ENCODE assay signal across 24 cellular contexts in genomic region chr10:88819290-88819689, GRCh38. TPM values are rescaled to one million over a fixed set of nuclear protein-coding genes. Genes with fewer than 3 reads are reported as not detected.
"Had no signal": no experiment of that assay in that cellular context is flagged by ENCODE, and none has a peak within 500 bp of the region (broad histone marks: within the 10 kb centered on the region; RNA-seq: fewer than 3 reads in every experiment).

No MANE protein-coding gene starts in this region.

- H3K36me3 ChIP-seq: gastrocnemius medialis, heart left ventricle, lower lobe of right lung, thoracic aorta had no signal

- H3K27ac ChIP-seq: esophagus squamous epithelium, gastrocnemius medialis, heart left ventricle, lower lobe of right lung, psoas muscle, spleen, thoracic aorta had no signal

- H3K4me1 ChIP-seq: gastrocnemius medialis, heart left ventricle, lower lobe of right lung, psoas muscle had no signal

- ATAC-seq: gastrocnemius medialis; heart left ventricle; left colon; lower lobe of right lung; psoas muscle; sciatic nerve; stimulated activated naive CD8-positive, alpha-beta T cell treated with anti-CD3 and anti-CD28 coated beads, Interleukin-15, amount 100 ng/mL, for 72 hours; WTC11 had no signal

- H3K27ac Mint-ChIP-seq: activated CD4-positive, alpha-beta memory T cell treated with anti-CD3 and anti-CD28 coated beads, Interleukin-2, amount 10 ng/mL, durations not matched to agents 7 days and 5 days; activated naive CD8-positive, alpha-beta T cell treated with anti-CD3 and anti-CD28 coated beads, Interleukin-2, amount 10 ng/mL, durations not matched to agents 7 days and 5 days; WTC11 had no signal

- H3K9me3 ChIP-seq: esophagus squamous epithelium, gastrocnemius medialis, heart left ventricle, lower lobe of right lung, psoas muscle, spleen, thoracic aorta had no signal

- H3K27me3 ChIP-seq: esophagus squamous epithelium, gastrocnemius medialis, heart left ventricle, spleen had no signal

- H3K9me3 Mint-ChIP-seq: activated CD4-positive, alpha-beta memory T cell treated with anti-CD3 and anti-CD28 coated beads, Interleukin-2, amount 10 ng/mL, durations not matched to agents 7 days and 5 days; activated naive CD8-positive, alpha-beta T cell treated with anti-CD3 and anti-CD28 coated beads, Interleukin-2, amount 10 ng/mL, durations not matched to agents 7 days and 5 days; neural crest cell; WTC11 had no signal

- FAIRE-seq: endothelial cell of umbilical vein, TTC549 had no signal

- H3K4me3 Mint-ChIP-seq: activated CD4-positive, alpha-beta memory T cell treated with anti-CD3 and anti-CD28 coated beads, Interleukin-2, amount 10 ng/mL, durations not matched to agents 7 days and 5 days; activated naive CD8-positive, alpha-beta T cell treated with anti-CD3 and anti-CD28 coated beads, Interleukin-2, amount 10 ng/mL, durations not matched to agents 7 days and 5 days; neural crest cell; stimulated activated naive CD8-positive, alpha-beta T cell treated with anti-CD3 and anti-CD28 coated beads, Interleukin-15, amount 100 ng/mL, for 72 hours; WTC11 had no signal

- H3K36me3 Mint-ChIP-seq: WTC11 had no signal

- DNase-seq: activated CD4-positive, alpha-beta memory T cell treated with anti-CD3 and anti-CD28 coated beads, Interleukin-2, amount 10 ng/mL, durations not matched to agents 7 days and 5 days; activated CD4-positive, alpha-beta T cell treated with anti-CD3 and anti-CD28 coated beads for 4 hours; activated naive CD8-positive, alpha-beta T cell treated with anti-CD3 and anti-CD28 coated beads, Interleukin-2, amount 10 ng/mL, durations not matched to agents 7 days and 5 days; activated T-cell treated with anti-CD3 and anti-CD28 coated beads, Interleukin-2, amount 50 U/mL, for 48 hours; aorta; caudate nucleus; effector CD8-positive, alpha-beta T cell; esophagus squamous epithelium; gastrocnemius medialis; heart left ventricle; left colon; lower lobe of right lung; psoas muscle; spleen; stimulated activated naive CD8-positive, alpha-beta T cell treated with anti-CD3 and anti-CD28 coated beads, Interleukin-15, amount 100 ng/mL, for 72 hours had no signal

- H3K4me3 ChIP-seq: esophagus squamous epithelium, gastrocnemius medialis, heart left ventricle, lower lobe of right lung, psoas muscle, spleen, thoracic aorta had no signal

- H3K27me3 Mint-ChIP-seq: stimulated activated naive CD8-positive, alpha-beta T cell treated with anti-CD3 and anti-CD28 coated beads, Interleukin-15, amount 100 ng/mL, for 72 hours had no signal

- H3K4me1 Mint-ChIP-seq: neural crest cell, WTC11 had no signal

RNA-seq across cellular contexts. Expression of gene LIPM, which starts 16.8 kb away (rescaled TPM):
- total RNA-seq: activated CD4-positive, alpha-beta memory T cell treated with anti-CD3 and anti-CD28 coated beads, Interleukin-2, amount 10 ng/mL, durations not matched to agents 7 days and 5 days; activated naive CD8-positive, alpha-beta T cell treated with anti-CD3 and anti-CD28 coated beads, Interleukin-2, amount 10 ng/mL, durations not matched to agents 7 days and 5 days; aorta; endothelial cell of umbilical vein; esophagus squamous epithelium; gastrocnemius medialis; heart left ventricle; left colon; lower lobe of right lung; neural crest cell; osteocyte; psoas muscle; sciatic nerve; spleen; T-helper 2 cell treated with Interferon-gamma antibody and Interleukin-4, amounts not matched to agents 100 ng/mL and 5 ng/mL, for 36 hours; thoracic aorta; urinary bladder; WTC11 had no signal

RNA-seq across cellular contexts. Expression of gene ANKRD22, which starts 32.4 kb away (rescaled TPM):
- total RNA-seq: activated naive CD8-positive, alpha-beta T cell treated with anti-CD3 and anti-CD28 coated beads, Interleukin-2, amount 10 ng/mL, durations not matched to agents 7 days and 5 days; endothelial cell of umbilical vein; gastrocnemius medialis; neural crest cell; osteocyte; psoas muscle; sciatic nerve; T-helper 2 cell treated with Interferon-gamma antibody and Interleukin-4, amounts not matched to agents 100 ng/mL and 5 ng/mL, for 36 hours; thoracic aorta; WTC11 had no signal

RNA-seq across cellular contexts. Expression of gene LIPN, which starts 59.5 kb away (rescaled TPM):
- total RNA-seq: activated CD4-positive, alpha-beta memory T cell treated with anti-CD3 and anti-CD28 coated beads, Interleukin-2, amount 10 ng/mL, durations not matched to agents 7 days and 5 days; activated naive CD8-positive, alpha-beta T cell treated with anti-CD3 and anti-CD28 coated beads, Interleukin-2, amount 10 ng/mL, durations not matched to agents 7 days and 5 days; endothelial cell of umbilical vein; gastrocnemius medialis; left colon; neural crest cell; osteocyte; psoas muscle; T-helper 2 cell treated with Interferon-gamma antibody and Interleukin-4, amounts not matched to agents 100 ng/mL and 5 ng/mL, for 36 hours; thoracic aorta; urinary bladder; WTC11 had no signal
